9 cellular contexts compared by ENCODE assay signal in the genomic region with DNA sequence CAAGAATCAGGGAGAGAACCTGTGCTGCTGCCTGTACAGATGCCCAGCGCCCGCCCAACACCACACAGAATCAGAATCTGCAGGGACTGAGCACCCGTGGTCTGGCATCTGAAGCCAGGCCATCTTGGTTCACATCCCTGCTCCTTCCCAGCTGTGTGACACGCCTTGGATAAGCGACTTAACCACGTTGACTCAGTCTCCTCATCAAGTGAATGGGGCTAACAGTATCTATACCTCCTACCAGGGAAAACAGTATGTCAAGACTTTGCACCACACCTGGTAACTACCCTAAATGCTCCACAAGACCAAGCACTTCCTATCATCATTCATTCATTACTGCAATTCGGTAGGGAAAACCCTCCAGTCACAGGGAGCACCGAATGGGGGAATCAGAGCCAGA. TPM values are rescaled to one million over a fixed set of nuclear protein-coding genes. Genes with fewer than 3 reads are reported as not detected.
DNase-seq lines count a peak whose midpoint lies in the region; ATAC-seq and TF ChIP-seq lines count a peak whose summit lies in the region.
"Had no signal": no experiment of that assay in that cellular context is flagged by ENCODE, and none has a peak within 500 bp of the region (broad histone marks: within the 10 kb centered on the region; RNA-seq: fewer than 3 reads in every experiment).

No MANE protein-coding gene starts in this region.

- H2BK12ac ChIP-seq in H9 (ENCODE audit: insufficient read length, low read depth, low read length): no peak overlapping the region

- H3K9ac ChIP-seq in H9 (ENCODE audit: extremely low read depth, insufficient read length, low read length): peak overlapping the region; percentile 91

- H3K79me2 ChIP-seq in H9 (ENCODE audit: insufficient read depth, low read length) (peaks cover 47% of the 10 kb centered on the region), hepatocyte (peaks cover 74% of the 10 kb centered on the region)

- no peak overlapping the region for H3K18ac ChIP-seq in H9 (ENCODE audit: insufficient read length, low read depth, low read length)

- no peak overlapping the region for H2AFZ ChIP-seq in H9 (ENCODE audit: low read length)
- H2AFZ ChIP-seq in hepatocyte: no peak overlapping the region

- H3K27me3 ChIP-seq in H9 (ENCODE audit: insufficient read depth, low read length) (no peaks in the 10 kb centered on the region; the same call in 1 of the 2 replicates), hepatocyte (no peaks in the 10 kb centered on the region)

- no peak overlapping the region for H2BK20ac ChIP-seq in H9 (ENCODE audit: low read depth, low read length, poor library complexity, severe bottlenecking)

- peaks cover 15 to 31% (median 21%) of the 10 kb centered on the region in 3 experiments for H3K36me3 Mint-ChIP-seq in H9 (ENCODE audit: insufficient read depth in 1 of 3, low read depth in 3 of 3)
- peaks cover 34% of the 10 kb centered on the region for H3K36me3 Mint-ChIP-seq in activated B cell treated with CpG ODN at 0.5 μM for 24 hours (ENCODE audit: low read depth)

- H3K27ac Mint-ChIP-seq in H9 (peak overlapping the region; percentile 81 to 96 (median 92); a peak in 4 of 7 replicates), activated B cell treated with CpG ODN at 0.5 μM for 24 hours (peak overlapping the region; percentile 82)

- no CpG with 5 or more reads among the region's 8 CpGs for WGBS in H9 (ENCODE audit: extremely low coverage, insufficient read length, low lambda C conversion rate)
- 63% methylated on average over 8 of the region's 8 CpGs for WGBS in hepatocyte (ENCODE audit: low lambda C conversion rate, missing lambda C conversion rate)

- no peak overlapping the region for H4K91ac ChIP-seq in H9 (ENCODE audit: insufficient read length, low read depth, low read length)

- H2BK5ac ChIP-seq in H9 (ENCODE audit: insufficient read length, low read length): no peak overlapping the region

- H2BK120ac ChIP-seq in H9 (ENCODE audit: low read depth, low read length, poor library complexity, severe bottlenecking): no peak overlapping the region

- in situ Hi-C loops in KBM-7 (cut with MboI; ENCODE audit: low pct_unique_long_range_greater_than_20kb, low sequenced_read_pairs): no loop called here

- TF ChIP-seq CTCF in H9 (conservative IDR thresholded peaks at IDR 0.05) (no peak), activated B cell treated with CpG ODN at 0.5 μM for 24 hours (IDR thresholded peaks at IDR 0.05) (no peak), hepatocyte (IDR thresholded peaks at IDR 0.05; ENCODE audit: poor library complexity) (no peak)

- no peak overlapping the region for H3K27ac ChIP-seq in H9 (ENCODE audit: insufficient read length, low read depth, low read length)
- peak overlapping the region; percentile 85 for H3K27ac ChIP-seq in hepatocyte
- H3K27ac ChIP-seq in skin epidermis: peak overlapping the region in 12 of 21 experiments; percentile 85 to 97 (median 92)

- peaks cover 33% of the 10 kb centered on the region for H3K79me1 ChIP-seq in H9 (ENCODE audit: insufficient read depth, low read depth, low read length, poor library complexity, severe bottlenecking)

- H3K4me2 ChIP-seq in H9 (ENCODE audit: insufficient read depth, insufficient read length, low read length): peak overlapping the region; percentile 95
- peak overlapping the region; percentile 92 for H3K4me2 ChIP-seq in hepatocyte

- H2BK15ac ChIP-seq in H9 (ENCODE audit: low read depth, low read length): no peak overlapping the region

- CTCF ChIA-PET in activated B cell treated with CpG ODN at 0.5 μM for 24 hours (lab: Charles Lee): interaction anchor here (2.7 kb wide), 1 partner anchor 173 kb away, joined by 8 read pairs; no protein-coding TSS in a partner anchor

- no peak overlapping the region for H3K23ac ChIP-seq in H9 (ENCODE audit: insufficient read length, low read depth, low read length)

- intact Hi-C loops in activated B cell treated with CpG ODN at 0.5 μM for 24 hours (cut with micrococcal nuclease): loop anchor here (5.0 kb wide), 1 partner anchor 396 kb away; a partner anchor contains a TSS

- H3K9me3 Mint-ChIP-seq in H9: no peaks in the 10 kb centered on the region; a peak in 1 of 5 replicates
- H3K9me3 Mint-ChIP-seq in activated B cell treated with CpG ODN at 0.5 μM for 24 hours: no peaks in the 10 kb centered on the region

- H3K4me3 ChIP-seq in hepatocyte (peak overlapping the region; percentile 46), skin epidermis (peak overlapping the region; percentile 57 to 99 (median 96))

- H3K4me3 Mint-ChIP-seq in H9 (peak overlapping the region; percentile 96 to 99), activated B cell treated with CpG ODN at 0.5 μM for 24 hours (peak overlapping the region; percentile 91)

- H3K27me3 Mint-ChIP-seq in H9 (ENCODE audit: low read depth) (peaks cover 2% of the 10 kb centered on the region; the same call in 1 of the 2 replicates), activated B cell treated with CpG ODN at 0.5 μM for 24 hours (no peaks in the 10 kb centered on the region)

- H3K9me2 ChIP-seq in hepatocyte (replicated peaks; ENCODE audit: insufficient read depth): no peaks in the 10 kb centered on the region

- H4K20me1 ChIP-seq in H9 (ENCODE audit: control insufficient read depth, insufficient read depth, insufficient read length): no peaks in the 10 kb centered on the region
- peaks cover 36% of the 10 kb centered on the region for H4K20me1 ChIP-seq in hepatocyte (ENCODE audit: insufficient read depth, poor library complexity, severe bottlenecking)

- H3K4me1 ChIP-seq in H9 (ENCODE audit: insufficient read depth, low read length) (0 out of 2 replicates have a peak, but pooled peaks cover 4% of the 10 kb centered on the region), hepatocyte (ENCODE audit: insufficient read depth) (peaks cover 37% of the 10 kb centered on the region)

- H4K8ac ChIP-seq in H9 (replicated peaks; ENCODE audit: insufficient read length, low read depth, low read length): no peak overlapping the region

- peaks cover 26 to 34% of the 10 kb centered on the region in 2 experiments for H3K4me1 Mint-ChIP-seq in H9
- H3K4me1 Mint-ChIP-seq in activated B cell treated with CpG ODN at 0.5 μM for 24 hours: peaks cover 60% of the 10 kb centered on the region

- no peak overlapping the region for H3K56ac ChIP-seq in H9 (ENCODE audit: insufficient read length, low read depth, low read length)

- no peak overlapping the region for H4K5ac ChIP-seq in H9 (ENCODE audit: insufficient read length, low read depth, low read length)

- no peak overlapping the region for H3K14ac ChIP-seq in H9 (ENCODE audit: insufficient read depth, low read length)

- H3T11ph ChIP-seq in H9 (ENCODE audit: low read length): no peak overlapping the region

- H3K36me3 ChIP-seq in hepatocyte (replicated peaks; ENCODE audit: insufficient read depth, low read depth): no peaks in the 10 kb centered on the region

- DNase-seq in H9 (no peak), activated B cell treated with CpG ODN at 0.5 μM for 24 hours (no peak), hepatocyte (ENCODE audit: low spot score) (no peak), NCI-H1048 (lab: John Stamatoyannopoulos, UW) (no peak), KBM-7 (no peak), nucleus accumbens (lab: John Stamatoyannopoulos, UW) (no peak)
- DNase-seq: left colon had no signal

- no peak for ATAC-seq in activated B cell treated with CpG ODN at 0.5 μM for 24 hours (ENCODE audit: low read depth)
- no peak for ATAC-seq in GM21723 (IDR thresholded peaks at IDR 0.05; ENCODE audit: unreplicated experiment)

- no peak overlapping the region for H3K4ac ChIP-seq in H9 (ENCODE audit: low read depth, low read length)

- POLR2A ChIA-PET in activated B cell treated with CpG ODN at 0.5 μM for 24 hours (lab: Charles Lee): interaction anchor here (0.6 to 1.2 kb wide), 3 partner anchors 73 to 356 kb away, joined by 4 to 8 read pairs (median 6); no protein-coding TSS in a partner anchor

- H3K9me3 ChIP-seq in H9 (ENCODE audit: control insufficient read depth, low read depth, low read length) (no peaks in the 10 kb centered on the region), hepatocyte (ENCODE audit: low read depth) (no peaks in the 10 kb centered on the region)

- H3K23me2 ChIP-seq in H9 (ENCODE audit: insufficient read length, low read depth, low read length, poor library complexity, severe bottlenecking): peaks cover 7% of the 10 kb centered on the region

- H2AK5ac ChIP-seq in H9 (ENCODE audit: insufficient read length, low read length): no peak overlapping the region

RNA-seq across cellular contexts. Expression of a gene that starts 1.2 kb away (rescaled TPM):
- total RNA-seq in H9 (2021): 86.5 and 89.9 TPM in 2 replicates
- total RNA-seq in activated B cell treated with CpG ODN at 0.5 μM for 24 hours: 77.0 and 98.5 TPM in 2 replicates
- 51.0 and 78.1 TPM in 2 replicates for total RNA-seq in hepatocyte
- 10.4 and 16.4 TPM in 2 replicates for polyA plus RNA-seq in hepatocyte
